8 cellular contexts compared by ENCODE assay signal in genomic region chr19:12995596-12996541, GRCh38. TPM values are rescaled to one million over a fixed set of nuclear protein-coding genes. Genes with fewer than 3 reads are reported as not detected.
A peak's percentile ranks its signal among the peaks of the same experiment; 100 is the strongest.
DNase-seq lines count a peak whose midpoint lies in the region; ATAC-seq and TF ChIP-seq lines count a peak whose summit lies in the region.

No MANE protein-coding gene starts in this region.

- H3K27me3 ChIP-seq in HAP-1 (ENCODE audit: low read depth) (no peaks in the 10 kb centered on the region), ascending aorta (no peaks in the 10 kb centered on the region)

- DNase-seq in AG08396 (ENCODE audit: low spot score) (peak; percentile 70), HAP-1 (ENCODE audit: low spot score in 2 of 2) (peak in 1 of 2 experiments; percentile 38), ascending aorta (ENCODE audit: low spot score in 2 of 2) (peak in 1 of 2 donors; percentile 72), inferior parietal cortex (ENCODE audit: extremely low spot score) (peak; percentile 15), mesenteric fat pad (ENCODE audit: low spot score) (no peak)
- no peak for DNase-seq in stimulated activated naive CD8-positive, alpha-beta T cell treated with anti-CD3 and anti-CD28 coated beads, Interleukin-15, Interleukin-2, amounts not matched to agents 100 U/mL and 50 U/mL, for 24 hours

- H3K4me3 ChIP-seq in HAP-1, result peak overlapping the region; percentile 57
- H3K4me3 ChIP-seq in ascending aorta, result peak overlapping the region; percentile 92 to 97

- H3K36me3 ChIP-seq in HAP-1 (replicated peaks) (peaks cover 3% of the 10 kb centered on the region; the same call in 1 of the 2 replicates), ascending aorta (peaks cover 0 to 10% of the 10 kb centered on the region in 2 donors)

- H3K9me3 ChIP-seq in HAP-1, result no peaks in the 10 kb centered on the region
- H3K9me3 ChIP-seq in ascending aorta, result no peaks in the 10 kb centered on the region

- ATAC-seq in stimulated activated naive CD8-positive, alpha-beta T cell treated with anti-CD3 and anti-CD28 coated beads, Interleukin-15, Interleukin-2, amounts not matched to agents 100 U/mL and 50 U/mL, for 24 hours, result peak; percentile 20
- ATAC-seq in HG02678 (IDR thresholded peaks at IDR 0.05; ENCODE audit: unreplicated experiment) (no peak), HG02981 (IDR thresholded peaks at IDR 0.05; ENCODE audit: unreplicated experiment) (no peak)

- no peak for TF ChIP-seq CTCF in ascending aorta (IDR thresholded peaks at IDR 0.05)

- intact Hi-C loops in ascending aorta (cut with DNase I), result loop anchor here (2.0 to 5.0 kb wide), 2 partner anchors 33 to 96 kb away; no protein-coding TSS in a partner anchor

- in situ Hi-C loops in HAP-1 (cut with MboI; ENCODE audit: low sequenced_read_pairs), result loop anchor here (25.0 kb wide), 1 partner anchor 591 kb away; no protein-coding TSS in a partner anchor

- H3K4me1 ChIP-seq in HAP-1 (peaks cover 6% of the 10 kb centered on the region; the same call in 1 of the 2 replicates), ascending aorta (peaks cover 4 to 42% of the 10 kb centered on the region in 2 donors)

- peak overlapping the region; percentile 95 to 98 for H3K27ac ChIP-seq in ascending aorta

RNA-seq across cellular contexts. Expression of gene NFIX, which starts 0.6 kb away (rescaled TPM):
- total RNA-seq in ascending aorta, result 76.5 TPM
- total RNA-seq in mesenteric fat pad, result 166 TPM

RNA-seq across cellular contexts. Expression of gene DAND5, which starts 26.5 kb away (rescaled TPM):
- total RNA-seq in ascending aorta (not detected), mesenteric fat pad (not detected)

RNA-seq across cellular contexts. Expression of gene GADD45GIP1, which starts 38.8 kb away (rescaled TPM):
- total RNA-seq in ascending aorta, result 42.7 TPM
- 19.8 TPM for total RNA-seq in mesenteric fat pad

RNA-seq across cellular contexts. Expression of gene RAD23A, which starts 50.2 kb away (rescaled TPM):
- 146 TPM for total RNA-seq in ascending aorta
- total RNA-seq in mesenteric fat pad, result 143 TPM

RNA-seq across cellular contexts. Expression of gene CALR, which starts 57.5 kb away (rescaled TPM):
- total RNA-seq in ascending aorta (297 TPM), mesenteric fat pad (877 TPM)

Comparison
In these comparisons a context has a peak if more than half of its experiments do, and no peak if none do; other contexts are left out.
1. DNase-seq: peak in AG08396 (single experiment) and inferior parietal cortex (single experiment); none in stimulated activated naive CD8-positive, alpha-beta T cell treated with anti-CD3 and anti-CD28 coated beads, Interleukin-15, Interleukin-2, amounts not matched to agents 100 U/mL and 50 U/mL, for 24 hours (single experiment) and mesenteric fat pad (single experiment).